In the genomic region with DNA sequence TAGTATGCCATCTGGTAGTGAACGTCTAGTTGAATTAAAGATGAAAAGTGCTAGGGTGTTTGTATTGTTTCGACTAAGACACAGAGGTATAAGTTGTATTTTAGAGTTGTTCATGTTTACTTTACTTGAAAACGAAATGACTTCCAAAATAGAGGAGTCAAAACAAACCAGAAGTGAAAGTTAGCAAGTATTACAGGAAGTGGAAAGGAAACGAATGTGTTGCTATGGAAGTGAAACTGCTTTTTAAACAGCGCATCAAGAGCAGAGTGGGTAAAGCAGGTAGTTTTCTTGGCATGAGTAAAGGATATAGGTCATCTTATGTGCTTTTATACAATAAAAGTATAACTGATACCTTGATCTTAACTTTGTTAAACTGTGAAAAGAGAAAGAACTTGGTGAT, we compare ENCODE assay signal across 9 cellular contexts. TPM values are rescaled to one million over a fixed set of nuclear protein-coding genes. Genes with fewer than 3 reads are reported as not detected.
DNase-seq lines count a peak whose midpoint lies in the region; ATAC-seq and TF ChIP-seq lines count a peak whose summit lies in the region.
"Had no signal": no experiment of that assay in that cellular context is flagged by ENCODE, and none has a peak within 500 bp of the region (broad histone marks: within the 10 kb centered on the region; RNA-seq: fewer than 3 reads in every experiment).

No MANE protein-coding gene starts in this region.

- H3K9me3 Mint-ChIP-seq in chondrocyte (ENCODE audit: low read depth) (peaks cover 6% of the 10 kb centered on the region), mesothelial cell of epicardium (peaks cover 10% of the 10 kb centered on the region)

- H3K4me1 Mint-ChIP-seq in chondrocyte (ENCODE audit: low read depth) (peaks cover 21% of the 10 kb centered on the region), mesothelial cell of epicardium (no peaks in the 10 kb centered on the region)

- no peaks in the 10 kb centered on the region for H3K36me3 ChIP-seq in effector memory CD4-positive, alpha-beta T cell (ENCODE audit: control insufficient read depth, insufficient read depth, low read length)
- no peaks in the 10 kb centered on the region for H3K36me3 ChIP-seq in prostate gland

- intact Hi-C loops in prostate gland (cut with DNase I) = no loop called here

- 58% methylated on average over 5 of the region's 5 CpGs for WGBS in prostate gland

- no peaks in the 10 kb centered on the region for H3K4me1 ChIP-seq in effector memory CD4-positive, alpha-beta T cell (ENCODE audit: control insufficient read depth, insufficient read depth, low read length, poor library complexity, severe bottlenecking)
- H3K4me1 ChIP-seq in prostate gland (replicated peaks) = no peaks in the 10 kb centered on the region

- H3K27ac ChIP-seq in effector memory CD4-positive, alpha-beta T cell (ENCODE audit: insufficient read depth, low read length, poor library complexity, severe bottlenecking) = peak overlapping the region; percentile 54
- no peak overlapping the region for H3K27ac ChIP-seq in prostate gland

- ATAC-seq in GM21367 (IDR thresholded peaks at IDR 0.05; ENCODE audit: unreplicated experiment) = peak; percentile 82
- peak; percentile 83 for ATAC-seq in HG03571 (IDR thresholded peaks at IDR 0.05; ENCODE audit: unreplicated experiment)

- peak overlapping the region; percentile 16 for H3K4me3 ChIP-seq in effector memory CD4-positive, alpha-beta T cell (ENCODE audit: insufficient read depth, low read depth, low read length, poor library complexity, severe bottlenecking)
- no peak overlapping the region for H3K4me3 ChIP-seq in prostate gland

- no peak for TF ChIP-seq POLR2A in prostate gland (IDR thresholded peaks at IDR 0.05)

- H3K27me3 Mint-ChIP-seq in chondrocyte (ENCODE audit: low read depth) = peaks cover 8% of the 10 kb centered on the region
- H3K27me3 Mint-ChIP-seq in mesothelial cell of epicardium (ENCODE audit: low read depth) = peaks cover 27% of the 10 kb centered on the region

- H3K9me3 ChIP-seq in effector memory CD4-positive, alpha-beta T cell (ENCODE audit: control insufficient read depth, low read length) = no peaks in the 10 kb centered on the region
- no peaks in the 10 kb centered on the region for H3K9me3 ChIP-seq in prostate gland

- no peak overlapping the region for H3K4me3 Mint-ChIP-seq in chondrocyte (ENCODE audit: unreplicated experiment)
- no peak overlapping the region for H3K4me3 Mint-ChIP-seq in mesothelial cell of epicardium

- H3K27ac Mint-ChIP-seq in chondrocyte (ENCODE audit: unreplicated experiment) (no peak overlapping the region), mesothelial cell of epicardium (no peak overlapping the region)

- DNase-seq in GM10248 (ENCODE audit: extremely low spot score) = peak; percentile 57
- no peak for DNase-seq in effector memory CD4-positive, alpha-beta T cell
- DNase-seq in prostate gland (ENCODE audit: low spot score) = no peak
- DNase-seq in chondrocyte (ENCODE audit: low spot score) = no peak
- DNase-seq in 8988T = no peak
- no peak for DNase-seq in mesothelial cell of epicardium (ENCODE audit: low spot score in 2 of 2, unreplicated experiment in 2 of 2)

- CTCF ChIA-PET in GM10248 (lab: Yijun Ruan, JAX) = interaction anchor here (1.5 kb wide), 1 partner anchor 15 kb away, joined by 3 read pairs; no protein-coding TSS in a partner anchor

- H3K27me3 ChIP-seq in effector memory CD4-positive, alpha-beta T cell (replicated peaks; ENCODE audit: control insufficient read depth, insufficient read depth, low read length, poor library complexity, severe bottlenecking) = no peaks in the 10 kb centered on the region
- H3K27me3 ChIP-seq in prostate gland (replicated peaks; ENCODE audit: insufficient read depth) = no peaks in the 10 kb centered on the region

- POLR2A ChIA-PET in GM10248 (lab: Yijun Ruan, JAX) = no interaction called here

- no peaks in the 10 kb centered on the region for H3K36me3 Mint-ChIP-seq in chondrocyte (ENCODE audit: low read depth)
- H3K36me3 Mint-ChIP-seq in mesothelial cell of epicardium = no peaks in the 10 kb centered on the region

- TF ChIP-seq CTCF in GM10248 (IDR thresholded peaks at IDR 0.05; ENCODE audit: control extremely low read depth, extremely low read depth, low read depth, missing control alignments) = no peak
- TF ChIP-seq CTCF in prostate gland (IDR thresholded peaks at IDR 0.05) = no peak
- no peak for TF ChIP-seq CTCF in chondrocyte (IDR thresholded peaks at IDR 0.05)
- TF ChIP-seq CTCF in mesothelial cell of epicardium (IDR thresholded peaks at IDR 0.05; ENCODE audit: unreplicated experiment) = no peak

RNA-seq across cellular contexts. Expression of a gene that starts 20.0 kb away (rescaled TPM):
- total RNA-seq in prostate gland (1 to 10 TPM in 1 of 2 donors, not detected in 1; 9.3 TPM), chondrocyte (not detected in 3 replicates), mesothelial cell of epicardium (not detected in 3 replicates)
- total RNA-seq: fibroblast of lung had no signal

RNA-seq across cellular contexts. Expression of a gene that starts 59.3 kb away (rescaled TPM):
- 10 to 100 TPM; 31.6 to 38.1 TPM for total RNA-seq in prostate gland
- 16.1 to 35.4 TPM (median 33.6 TPM) in 3 replicates for total RNA-seq in chondrocyte
- 15.7 to 16.6 TPM (median 15.7 TPM) in 3 replicates for total RNA-seq in mesothelial cell of epicardium
